10 cellular contexts compared by ENCODE assay signal in genomic region chr2:215845839-215846586, GRCh38.
DNase-seq lines count a peak whose midpoint lies in the region; ATAC-seq lines count a peak whose summit lies in the region.
"Had no signal": no experiment of that assay in that cellular context is flagged by ENCODE, and none has a peak within 500 bp of the region (broad histone marks: within the 10 kb centered on the region; RNA-seq: fewer than 3 reads in every experiment).

No MANE protein-coding gene starts in this region.

- H3K4me1 Mint-ChIP-seq in natural killer cell treated with Interleukin-12 subunit alpha and Interleukin-12 subunit beta and Interleukin-15 and Interleukin-18, amount 100 ng/mL, for 72 hours (ENCODE audit: low read depth in 2 of 2), result no peaks in the 10 kb centered on the region

- H3K9me3 Mint-ChIP-seq in natural killer cell treated with Interleukin-12 subunit alpha and Interleukin-12 subunit beta and Interleukin-15 and Interleukin-18, amount 100 ng/mL, for 72 hours, result no peaks in the 10 kb centered on the region

- peaks cover 2 to 7% of the 10 kb centered on the region in 2 donors for H3K27me3 Mint-ChIP-seq in natural killer cell treated with Interleukin-12 subunit alpha and Interleukin-12 subunit beta and Interleukin-15 and Interleukin-18, amount 100 ng/mL, for 72 hours

- no peaks in the 10 kb centered on the region for H3K36me3 Mint-ChIP-seq in natural killer cell treated with Interleukin-12 subunit alpha and Interleukin-12 subunit beta and Interleukin-15 and Interleukin-18, amount 100 ng/mL, for 72 hours

- DNase-seq in COLO829 (ENCODE audit: low spot score) (peak; percentile 50), NOMO-1 (lab: John Stamatoyannopoulos, UW; ENCODE audit: unreplicated experiment in 2 of 2) (peak; percentile 54 to 99), RKO (ENCODE audit: low spot score) (no peak), kidney glomerular epithelial cell (lab: John Stamatoyannopoulos, UW) (no peak), HuH-7.5 (ENCODE audit: low spot score) (no peak)
- DNase-seq in natural killer cell treated with Interleukin-12 subunit alpha and Interleukin-12 subunit beta and Interleukin-15 and Interleukin-18, amount 100 ng/mL, for 72 hours (ENCODE audit: low spot score), result no peak
- DNase-seq: NCI-H2029, SW 1271 had no signal

- ATAC-seq in GM19351 (IDR thresholded peaks at IDR 0.05; ENCODE audit: unreplicated experiment) (peak; percentile 80), HG02938 (IDR thresholded peaks at IDR 0.05; ENCODE audit: unreplicated experiment) (peak; percentile 86)
- no peak for ATAC-seq in natural killer cell treated with Interleukin-12 subunit alpha and Interleukin-12 subunit beta and Interleukin-15 and Interleukin-18, amount 100 ng/mL, for 72 hours

- H3K4me3 Mint-ChIP-seq in natural killer cell treated with Interleukin-12 subunit alpha and Interleukin-12 subunit beta and Interleukin-15 and Interleukin-18, amount 100 ng/mL, for 72 hours, result no peak overlapping the region

- no peak overlapping the region for H3K27ac Mint-ChIP-seq in natural killer cell treated with Interleukin-12 subunit alpha and Interleukin-12 subunit beta and Interleukin-15 and Interleukin-18, amount 100 ng/mL, for 72 hours

Comparison
In these comparisons a context has a peak if more than half of its experiments do, and no peak if none do; other contexts are left out.
1. DNase-seq: peak in COLO829 (single experiment) and NOMO-1 (2 of 2); none in RKO (single experiment), kidney glomerular epithelial cell (single experiment), natural killer cell treated with Interleukin-12 subunit alpha and Interleukin-12 subunit beta and Interleukin-15 and Interleukin-18, amount 100 ng/mL, for 72 hours (single experiment) and HuH-7.5 (single experiment).
2. ATAC-seq: peak in GM19351 (single experiment) and HG02938 (single experiment); none in natural killer cell treated with Interleukin-12 subunit alpha and Interleukin-12 subunit beta and Interleukin-15 and Interleukin-18, amount 100 ng/mL, for 72 hours (0 of 2).